ENCODE assay signal across 8 cellular contexts in the genomic region with DNA sequence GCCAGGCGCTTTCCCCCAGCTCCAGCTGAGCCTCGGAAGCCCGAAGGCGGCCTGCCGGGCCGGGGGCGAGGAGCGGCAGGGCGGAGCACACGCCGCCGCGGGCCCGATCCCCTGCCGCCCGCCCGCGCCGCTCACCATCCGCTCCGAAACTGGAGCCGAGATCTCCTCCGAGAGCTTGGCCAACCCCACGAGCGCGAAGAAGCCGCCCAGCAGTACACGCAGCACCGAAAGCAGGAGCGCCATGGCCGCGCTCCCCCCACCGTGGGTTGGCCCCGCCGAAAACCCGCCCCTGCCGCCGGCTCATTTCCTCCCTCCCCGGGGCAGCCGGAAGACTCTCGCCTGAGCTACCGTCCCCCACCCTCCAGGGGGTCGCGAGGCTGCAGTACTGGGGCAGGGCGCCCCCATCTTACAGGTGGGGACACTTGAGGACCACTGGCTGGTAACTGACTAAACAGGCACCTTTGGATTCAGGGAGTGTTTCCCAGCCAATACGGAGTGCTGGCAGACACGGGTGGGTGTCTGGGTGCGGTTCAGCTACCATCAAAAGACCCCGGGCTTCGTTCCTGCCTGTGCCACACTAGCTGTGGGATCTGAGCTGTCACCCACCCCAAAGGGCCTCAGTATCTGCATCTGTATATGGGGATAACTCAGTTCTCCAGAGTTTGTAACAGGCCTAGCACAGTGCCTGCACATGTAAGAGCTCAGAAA. TPM values are rescaled to one million over a fixed set of nuclear protein-coding genes. Genes with fewer than 3 reads are reported as not detected.
DNase-seq lines count a peak whose midpoint lies in the region; ATAC-seq lines count a peak whose summit lies in the region.

Gene TMEM35B (minus strand): TSS at position 285 of the 708 bp plus-strand sequence. CDS start 42 bp downstream, at position 243.

- H3K4me3 ChIP-seq in mesenchymal stem cell (ENCODE audit: insufficient read depth in 1 of 2, low read depth in 1 of 2, low read length in 2 of 2): peak within 1 kb of the TSS; percentile 90 to 98

- H3K4ac ChIP-seq in mesenchymal stem cell (ENCODE audit: low read depth in 1 of 2, low read length in 2 of 2): peak within 1 kb of the TSS; percentile 84 to 86

- H2AK5ac ChIP-seq in mesenchymal stem cell (ENCODE audit: low read length, severe bottlenecking): peak within 1 kb of the TSS; percentile 43

- peak within 1 kb of the TSS; percentile 81 for H2BK120ac ChIP-seq in mesenchymal stem cell (ENCODE audit: low read depth, low read length)

- POLR2A ChIA-PET in activated CD8-positive, alpha-beta memory T cell treated with anti-CD3 and anti-CD28 coated beads for 36 hours (lab: Charles Lee): interaction anchor here (0.6 to 1.4 kb wide), 7 partner anchors 9 to 125 kb away, joined by 3 to 5 read pairs (median 4); partner anchors contain the start of genes SMIM12, ZMYM1 and ZMYM6

- peaks cover 8 to 41% of the 10 kb centered on the region in 2 experiments for H3K36me3 ChIP-seq in mesenchymal stem cell (ENCODE audit: control insufficient read depth in 1 of 2, insufficient read depth in 2 of 2, low read depth in 1 of 2, low read length in 2 of 2)

- peak within 1 kb of the TSS; percentile 44 to 92 for H3K23ac ChIP-seq in mesenchymal stem cell (ENCODE audit: low read length in 2 of 2)

- H2BK15ac ChIP-seq in mesenchymal stem cell (ENCODE audit: low read depth, poor library complexity, severe bottlenecking): peak within 1 kb of the TSS; percentile 87

- peak within 1 kb of the TSS; percentile 90 for H3K27ac ChIP-seq in mesenchymal stem cell (ENCODE audit: low read length, poor library complexity, severe bottlenecking)

- H3K9ac ChIP-seq in mesenchymal stem cell (ENCODE audit: low read length): peak within 1 kb of the TSS; percentile 96

- H3K9me3 ChIP-seq in mesenchymal stem cell (ENCODE audit: control insufficient read depth, low read length): no peaks in the 10 kb centered on the region

- peaks cover 25% of the 10 kb centered on the region for H3K79me1 ChIP-seq in mesenchymal stem cell (replicated peaks; ENCODE audit: low read length, poor library complexity, severe bottlenecking)

- peak within 1 kb of the TSS; percentile 96 to 97 for H3K27ac Mint-ChIP-seq in effector memory CD8-positive, alpha-beta T cell

- WGBS in mesenchymal stem cell: 2% methylated on average over 32 of the region's 50 CpGs

- H3K27me3 ChIP-seq in mesenchymal stem cell (ENCODE audit: control insufficient read depth in 1 of 2, insufficient read depth in 1 of 2, low read length in 2 of 2): no peaks in the 10 kb centered on the region

- peaks cover 29 to 36% of the 10 kb centered on the region in 2 donors for H3K4me1 Mint-ChIP-seq in effector memory CD8-positive, alpha-beta T cell (ENCODE audit: low read depth in 2 of 2)

- CTCF ChIA-PET in activated CD8-positive, alpha-beta memory T cell treated with anti-CD3 and anti-CD28 coated beads for 36 hours (lab: Charles Lee): interaction anchor here (0.6 to 1.3 kb wide), 3 partner anchors 12 to 132 kb away, joined by 4 to 5 read pairs (median 4); no protein-coding TSS in a partner anchor

- H3K9me3 Mint-ChIP-seq in effector memory CD8-positive, alpha-beta T cell: no peaks in the 10 kb centered on the region

- peak within 1 kb of the TSS; percentile 89 for H3K4me2 ChIP-seq in mesenchymal stem cell (ENCODE audit: low read length, poor library complexity, severe bottlenecking)

- peak within 1 kb of the TSS; percentile 94 for H4K91ac ChIP-seq in mesenchymal stem cell (ENCODE audit: low read length)

- H4K8ac ChIP-seq in mesenchymal stem cell (ENCODE audit: low read length): peak within 1 kb of the TSS; percentile 99

- H2AFZ ChIP-seq in mesenchymal stem cell (ENCODE audit: low read depth, low read length): peak within 1 kb of the TSS; percentile 21

- H3K27me3 Mint-ChIP-seq in effector memory CD8-positive, alpha-beta T cell: no peaks in the 10 kb centered on the region

- peak within 1 kb of the TSS; percentile 92 to 98 for H3K18ac ChIP-seq in mesenchymal stem cell (ENCODE audit: low read depth in 1 of 2, low read length in 2 of 2)

- DNase-seq in SIG-M5 treated with dmso at 0.1 percent for 504 hours (lab: John Stamatoyannopoulos, UW; ENCODE audit: unreplicated experiment) (peak; percentile 52), SIG-M5 (lab: John Stamatoyannopoulos, UW) (no peak), NCI-H345 treated with DMSO at 0.1 percent for 48 hours (lab: John Stamatoyannopoulos, UW; ENCODE audit: unreplicated experiment) (peak; percentile 21), mesenchymal stem cell (peak; percentile 65)
- peak; percentile 76 to 80 (median 79) for DNase-seq in effector memory CD8-positive, alpha-beta T cell
- peak; percentile 36 for DNase-seq in stimulated activated CD8-positive, alpha-beta memory T cell treated with anti-CD3 and anti-CD28 coated beads, Interleukin-12 subunit alpha, Interleukin-12 subunit beta, amount 100 ng/mL, for 24 hours (ENCODE audit: extremely low read depth)

- peak within 1 kb of the TSS; percentile 96 to 98 for H3K4me3 Mint-ChIP-seq in effector memory CD8-positive, alpha-beta T cell

- peak; percentile 71 for ATAC-seq in HG02943 (IDR thresholded peaks at IDR 0.05; ENCODE audit: low read depth, unreplicated experiment)
- ATAC-seq in effector memory CD8-positive, alpha-beta T cell (replicated peaks): peak; percentile 95

- H2BK5ac ChIP-seq in mesenchymal stem cell (ENCODE audit: low read depth, low read length, poor library complexity, severe bottlenecking): peak within 1 kb of the TSS; percentile 93

- H2BK12ac ChIP-seq in mesenchymal stem cell (ENCODE audit: low read length in 2 of 2): peak within 1 kb of the TSS; percentile 77 to 78

- H3K4me1 ChIP-seq in mesenchymal stem cell (ENCODE audit: control insufficient read depth, insufficient read depth, low read depth, low read length): peaks cover 9% of the 10 kb centered on the region

- peaks cover 28% of the 10 kb centered on the region for H3K36me3 Mint-ChIP-seq in effector memory CD8-positive, alpha-beta T cell (ENCODE audit: insufficient read depth)

- H3K14ac ChIP-seq in mesenchymal stem cell (ENCODE audit: low read length in 2 of 2): peak within 1 kb of the TSS; percentile 62 to 99

RNA-seq across cellular contexts. Expression of gene TMEM35B, which starts in this region (rescaled TPM):
- total RNA-seq in activated CD8-positive, alpha-beta memory T cell treated with anti-CD3 and anti-CD28 coated beads for 36 hours: 10 to 100 TPM; 29.0 to 30.8 TPM
- polyA plus RNA-seq in mesenchymal stem cell (2013, experiment 1 of 2): 31.1 TPM
- 35.9 TPM for polyA plus RNA-seq in mesenchymal stem cell (2013, experiment 2 of 2)
